1 cellular context compared by ENCODE assay signal in the genomic region with DNA sequence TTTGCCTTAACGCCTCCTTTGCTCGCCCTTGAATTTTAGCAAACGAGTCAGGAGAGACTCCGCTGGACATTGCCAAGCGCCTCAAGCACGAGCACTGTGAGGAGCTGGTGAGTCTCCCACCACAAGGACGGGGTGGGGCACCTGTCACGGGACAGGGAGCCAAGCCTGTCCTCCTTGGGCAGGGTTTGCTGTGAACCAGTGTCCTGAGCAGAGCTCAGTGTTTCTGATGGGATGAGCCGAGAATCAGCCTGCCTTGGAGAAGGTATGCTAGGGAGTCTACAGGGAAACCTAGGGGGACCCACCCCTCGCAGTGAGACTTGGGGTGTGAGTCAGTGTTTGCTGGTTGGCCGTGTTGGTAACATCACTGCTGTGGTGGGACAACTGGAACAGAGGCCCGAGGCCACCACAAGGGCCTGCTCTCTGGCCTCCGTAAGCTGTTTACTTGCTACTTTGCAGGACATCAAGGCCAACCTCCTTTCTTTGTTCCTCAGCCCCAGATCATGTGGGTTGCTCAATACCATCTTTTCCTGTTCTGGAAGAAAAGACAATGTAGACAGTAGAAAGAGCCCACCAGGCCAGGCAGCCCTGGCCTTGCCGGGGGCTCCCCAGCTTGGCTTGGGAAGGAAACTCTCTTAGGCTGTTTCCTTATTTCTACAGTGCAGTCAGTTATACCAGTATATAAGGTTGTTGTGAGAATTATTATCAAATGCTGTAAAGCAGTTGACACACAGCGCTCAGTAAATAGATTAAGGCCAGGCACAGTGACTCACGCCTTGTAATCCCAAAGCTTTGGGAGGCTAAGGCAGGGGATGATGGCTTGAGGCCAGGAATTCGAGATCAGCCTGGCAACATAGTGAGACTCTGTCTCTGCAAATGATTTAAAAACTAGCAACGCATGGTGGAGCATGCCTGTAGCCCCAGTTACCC.
TF ChIP-seq lines count a peak whose summit lies in the region.

No MANE protein-coding gene starts in this region.

TF ChIP-seq in HepG2, 621 proteins besides CTCF, POLR2A, EP300 and RAD21 (continued from another document and continues in another):
- TF ChIP-seq POLR2AphosphoS2 (IDR thresholded peaks at IDR 0.05; ENCODE audit: low read depth, low read length) (no peak), KDM5B (CRISPR knock-in tag; IDR thresholded peaks at IDR 0.05; ENCODE audit: borderline replicate concordance) (0 out of 2 replicates have a peak, but pooled peaks have one; percentile 28), ZSCAN20 (CRISPR knock-in tag; IDR thresholded peaks at IDR 0.05; ENCODE audit: borderline replicate concordance) (no peak), ZNF562 (CRISPR knock-in tag; IDR thresholded peaks at IDR 0.05; ENCODE audit: borderline replicate concordance) (no peak), KDM4B (CRISPR knock-in tag; IDR thresholded peaks at IDR 0.05) (no peak), HIVEP1 (CRISPR knock-in tag; IDR thresholded peaks at IDR 0.05) (no peak), KLF12 (CRISPR knock-in tag; IDR thresholded peaks at IDR 0.05; ENCODE audit: borderline replicate concordance) (no peak), ZNF564 (CRISPR knock-in tag; IDR thresholded peaks at IDR 0.05) (0 out of 2 replicates have a peak, but pooled peaks have one; percentile 27), MEIS2 (CRISPR knock-in tag; IDR thresholded peaks at IDR 0.05) (0 out of 2 replicates have a peak, but pooled peaks have one; percentile 51), GATAD2A (CRISPR knock-in tag; IDR thresholded peaks at IDR 0.05) (peak; percentile 96), NFIC (IDR thresholded peaks at IDR 0.05; ENCODE audit: low read length) (0 out of 2 replicates have a peak, but pooled peaks have one; percentile 61), ZSCAN22 (CRISPR knock-in tag; IDR thresholded peaks at IDR 0.05) (no peak), GATAD1 (CRISPR knock-in tag; IDR thresholded peaks at IDR 0.05) (peak; percentile 47; the same call in 1 of the 2 replicates), CC2D1A (CRISPR knock-in tag; IDR thresholded peaks at IDR 0.05) (no peak), MIER3 (CRISPR knock-in tag; IDR thresholded peaks at IDR 0.05; ENCODE audit: borderline replicate concordance) (peak; percentile 69; the same call in 1 of the 2 replicates), TARDBP (CRISPR knock-in tag; IDR thresholded peaks at IDR 0.05) (peak; percentile 20; the same call in 1 of the 2 replicates), FOXO1 (CRISPR knock-in tag; IDR thresholded peaks at IDR 0.05) (peak; percentile 91), MAFF (IDR thresholded peaks at IDR 0.05; ENCODE audit: low read depth, low read length) (no peak), ZNF12 (CRISPR knock-in tag; IDR thresholded peaks at IDR 0.05) (0 out of 2 replicates have a peak, but pooled peaks have one; percentile 68), ZNF205 (CRISPR knock-in tag; IDR thresholded peaks at IDR 0.05) (peak; percentile 96), RFXAP (CRISPR knock-in tag; IDR thresholded peaks at IDR 0.05; ENCODE audit: borderline replicate concordance) (peak; percentile 55; the same call in 1 of the 2 replicates), ZBTB7B (CRISPR knock-in tag; IDR thresholded peaks at IDR 0.05) (peak; percentile 90; the same call in 1 of the 2 replicates), ZMAT3 (CRISPR knock-in tag; conservative IDR thresholded peaks at IDR 0.05) (peak; percentile 80), ZNF282 (IDR thresholded peaks at IDR 0.05; ENCODE audit: partially characterized antibody) (no peak), ZNF724P (CRISPR knock-in tag; IDR thresholded peaks at IDR 0.05; ENCODE audit: borderline replicate concordance) (no peak; the same call in 1 of the 2 replicates), ZNF546 (CRISPR knock-in tag; conservative IDR thresholded peaks at IDR 0.05) (no peak), HNF4G (IDR thresholded peaks at IDR 0.05; ENCODE audit: borderline replicate concordance, low read depth, low read length) (no peak), HNF4G (CRISPR knock-in tag; IDR thresholded peaks at IDR 0.05; ENCODE audit: borderline replicate concordance, low read depth) (no peak), YEATS2 (CRISPR knock-in tag; IDR thresholded peaks at IDR 0.05; ENCODE audit: borderline replicate concordance) (peak; percentile 56; the same call in 1 of the 2 replicates), RXRB (CRISPR knock-in tag; IDR thresholded peaks at IDR 0.05; ENCODE audit: borderline replicate concordance) (peak; percentile 39; the same call in 1 of the 2 replicates)
- TF ChIP-seq, protein P1, sequence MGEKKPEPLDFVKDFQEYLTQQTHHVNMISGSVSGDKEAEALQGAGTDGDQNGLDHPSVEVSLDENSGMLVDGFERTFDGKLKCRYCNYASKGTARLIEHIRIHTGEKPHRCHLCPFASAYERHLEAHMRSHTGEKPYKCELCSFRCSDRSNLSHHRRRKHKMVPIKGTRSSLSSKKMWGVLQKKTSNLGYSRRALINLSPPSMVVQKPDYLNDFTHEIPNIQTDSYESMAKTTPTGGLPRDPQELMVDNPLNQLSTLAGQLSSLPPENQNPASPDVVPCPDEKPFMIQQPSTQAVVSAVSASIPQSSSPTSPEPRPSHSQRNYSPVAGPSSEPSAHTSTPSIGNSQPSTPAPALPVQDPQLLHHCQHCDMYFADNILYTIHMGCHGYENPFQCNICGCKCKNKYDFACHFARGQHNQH (CRISPR knock-in tag; IDR thresholded peaks at IDR 0.05) = peak; percentile 66; the same call in 1 of the 2 replicates
- TF ChIP-seq, protein P2, sequence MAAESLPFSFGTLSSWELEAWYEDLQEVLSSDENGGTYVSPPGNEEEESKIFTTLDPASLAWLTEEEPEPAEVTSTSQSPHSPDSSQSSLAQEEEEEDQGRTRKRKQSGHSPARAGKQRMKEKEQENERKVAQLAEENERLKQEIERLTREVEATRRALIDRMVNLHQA (CRISPR knock-in tag; IDR thresholded peaks at IDR 0.05) = no peak
- TF ChIP-seq, protein P3, sequence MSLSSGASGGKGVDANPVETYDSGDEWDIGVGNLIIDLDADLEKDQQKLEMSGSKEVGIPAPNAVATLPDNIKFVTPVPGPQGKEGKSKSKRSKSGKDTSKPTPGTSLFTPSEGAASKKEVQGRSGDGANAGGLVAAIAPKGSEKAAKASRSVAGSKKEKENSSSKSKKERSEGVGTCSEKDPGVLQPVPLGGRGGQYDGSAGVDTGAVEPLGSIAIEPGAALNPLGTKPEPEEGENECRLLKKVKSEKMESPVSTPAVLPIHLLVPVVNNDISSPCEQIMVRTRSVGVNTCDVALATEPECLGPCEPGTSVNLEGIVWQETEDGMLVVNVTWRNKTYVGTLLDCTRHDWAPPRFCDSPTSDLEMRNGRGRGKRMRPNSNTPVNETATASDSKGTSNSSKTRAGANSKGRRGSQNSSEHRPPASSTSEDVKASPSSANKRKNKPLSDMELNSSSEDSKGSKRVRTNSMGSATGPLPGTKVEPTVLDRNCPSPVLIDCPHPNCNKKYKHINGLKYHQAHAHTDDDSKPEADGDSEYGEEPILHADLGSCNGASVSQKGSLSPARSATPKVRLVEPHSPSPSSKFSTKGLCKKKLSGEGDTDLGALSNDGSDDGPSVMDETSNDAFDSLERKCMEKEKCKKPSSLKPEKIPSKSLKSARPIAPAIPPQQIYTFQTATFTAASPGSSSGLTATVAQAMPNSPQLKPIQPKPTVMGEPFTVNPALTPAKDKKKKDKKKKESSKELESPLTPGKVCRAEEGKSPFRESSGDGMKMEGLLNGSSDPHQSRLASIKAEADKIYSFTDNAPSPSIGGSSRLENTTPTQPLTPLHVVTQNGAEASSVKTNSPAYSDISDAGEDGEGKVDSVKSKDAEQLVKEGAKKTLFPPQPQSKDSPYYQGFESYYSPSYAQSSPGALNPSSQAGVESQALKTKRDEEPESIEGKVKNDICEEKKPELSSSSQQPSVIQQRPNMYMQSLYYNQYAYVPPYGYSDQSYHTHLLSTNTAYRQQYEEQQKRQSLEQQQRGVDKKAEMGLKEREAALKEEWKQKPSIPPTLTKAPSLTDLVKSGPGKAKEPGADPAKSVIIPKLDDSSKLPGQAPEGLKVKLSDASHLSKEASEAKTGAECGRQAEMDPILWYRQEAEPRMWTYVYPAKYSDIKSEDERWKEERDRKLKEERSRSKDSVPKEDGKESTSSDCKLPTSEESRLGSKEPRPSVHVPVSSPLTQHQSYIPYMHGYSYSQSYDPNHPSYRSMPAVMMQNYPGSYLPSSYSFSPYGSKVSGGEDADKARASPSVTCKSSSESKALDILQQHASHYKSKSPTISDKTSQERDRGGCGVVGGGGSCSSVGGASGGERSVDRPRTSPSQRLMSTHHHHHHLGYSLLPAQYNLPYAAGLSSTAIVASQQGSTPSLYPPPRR (CRISPR knock-in tag; IDR thresholded peaks at IDR 0.05; ENCODE audit: borderline replicate concordance) = 0 out of 2 replicates have a peak, but pooled peaks have one; percentile 27
- TF ChIP-seq, protein P4, sequence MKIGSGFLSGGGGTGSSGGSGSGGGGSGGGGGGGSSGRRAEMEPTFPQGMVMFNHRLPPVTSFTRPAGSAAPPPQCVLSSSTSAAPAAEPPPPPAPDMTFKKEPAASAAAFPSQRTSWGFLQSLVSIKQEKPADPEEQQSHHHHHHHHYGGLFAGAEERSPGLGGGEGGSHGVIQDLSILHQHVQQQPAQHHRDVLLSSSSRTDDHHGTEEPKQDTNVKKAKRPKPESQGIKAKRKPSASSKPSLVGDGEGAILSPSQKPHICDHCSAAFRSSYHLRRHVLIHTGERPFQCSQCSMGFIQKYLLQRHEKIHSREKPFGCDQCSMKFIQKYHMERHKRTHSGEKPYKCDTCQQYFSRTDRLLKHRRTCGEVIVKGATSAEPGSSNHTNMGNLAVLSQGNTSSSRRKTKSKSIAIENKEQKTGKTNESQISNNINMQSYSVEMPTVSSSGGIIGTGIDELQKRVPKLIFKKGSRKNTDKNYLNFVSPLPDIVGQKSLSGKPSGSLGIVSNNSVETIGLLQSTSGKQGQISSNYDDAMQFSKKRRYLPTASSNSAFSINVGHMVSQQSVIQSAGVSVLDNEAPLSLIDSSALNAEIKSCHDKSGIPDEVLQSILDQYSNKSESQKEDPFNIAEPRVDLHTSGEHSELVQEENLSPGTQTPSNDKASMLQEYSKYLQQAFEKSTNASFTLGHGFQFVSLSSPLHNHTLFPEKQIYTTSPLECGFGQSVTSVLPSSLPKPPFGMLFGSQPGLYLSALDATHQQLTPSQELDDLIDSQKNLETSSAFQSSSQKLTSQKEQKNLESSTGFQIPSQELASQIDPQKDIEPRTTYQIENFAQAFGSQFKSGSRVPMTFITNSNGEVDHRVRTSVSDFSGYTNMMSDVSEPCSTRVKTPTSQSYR (CRISPR knock-in tag; IDR thresholded peaks at IDR 0.05; ENCODE audit: borderline replicate concordance) = no peak
- TF ChIP-seq, protein P5, sequence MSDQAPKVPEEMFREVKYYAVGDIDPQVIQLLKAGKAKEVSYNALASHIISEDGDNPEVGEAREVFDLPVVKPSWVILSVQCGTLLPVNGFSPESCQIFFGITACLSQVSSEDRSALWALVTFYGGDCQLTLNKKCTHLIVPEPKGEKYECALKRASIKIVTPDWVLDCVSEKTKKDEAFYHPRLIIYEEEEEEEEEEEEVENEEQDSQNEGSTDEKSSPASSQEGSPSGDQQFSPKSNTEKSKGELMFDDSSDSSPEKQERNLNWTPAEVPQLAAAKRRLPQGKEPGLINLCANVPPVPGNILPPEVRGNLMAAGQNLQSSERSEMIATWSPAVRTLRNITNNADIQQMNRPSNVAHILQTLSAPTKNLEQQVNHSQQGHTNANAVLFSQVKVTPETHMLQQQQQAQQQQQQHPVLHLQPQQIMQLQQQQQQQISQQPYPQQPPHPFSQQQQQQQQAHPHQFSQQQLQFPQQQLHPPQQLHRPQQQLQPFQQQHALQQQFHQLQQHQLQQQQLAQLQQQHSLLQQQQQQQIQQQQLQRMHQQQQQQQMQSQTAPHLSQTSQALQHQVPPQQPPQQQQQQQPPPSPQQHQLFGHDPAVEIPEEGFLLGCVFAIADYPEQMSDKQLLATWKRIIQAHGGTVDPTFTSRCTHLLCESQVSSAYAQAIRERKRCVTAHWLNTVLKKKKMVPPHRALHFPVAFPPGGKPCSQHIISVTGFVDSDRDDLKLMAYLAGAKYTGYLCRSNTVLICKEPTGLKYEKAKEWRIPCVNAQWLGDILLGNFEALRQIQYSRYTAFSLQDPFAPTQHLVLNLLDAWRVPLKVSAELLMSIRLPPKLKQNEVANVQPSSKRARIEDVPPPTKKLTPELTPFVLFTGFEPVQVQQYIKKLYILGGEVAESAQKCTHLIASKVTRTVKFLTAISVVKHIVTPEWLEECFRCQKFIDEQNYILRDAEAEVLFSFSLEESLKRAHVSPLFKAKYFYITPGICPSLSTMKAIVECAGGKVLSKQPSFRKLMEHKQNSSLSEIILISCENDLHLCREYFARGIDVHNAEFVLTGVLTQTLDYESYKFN (CRISPR knock-in tag; conservative IDR thresholded peaks at IDR 0.05) = peak; percentile 83
- TF ChIP-seq, protein P6, sequence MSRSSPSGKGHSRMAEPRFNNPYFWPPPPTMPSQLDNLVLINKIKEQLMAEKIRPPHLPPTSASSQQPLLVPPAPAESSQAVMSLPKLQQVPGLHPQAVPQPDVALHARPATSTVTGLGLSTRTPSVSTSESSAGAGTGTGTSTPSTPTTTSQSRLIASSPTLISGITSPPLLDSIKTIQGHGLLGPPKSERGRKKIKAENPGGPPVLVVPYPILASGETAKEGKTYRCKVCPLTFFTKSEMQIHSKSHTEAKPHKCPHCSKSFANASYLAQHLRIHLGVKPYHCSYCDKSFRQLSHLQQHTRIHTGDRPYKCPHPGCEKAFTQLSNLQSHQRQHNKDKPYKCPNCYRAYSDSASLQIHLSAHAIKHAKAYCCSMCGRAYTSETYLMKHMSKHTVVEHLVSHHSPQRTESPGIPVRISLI (CRISPR knock-in tag; IDR thresholded peaks at IDR 0.05; ENCODE audit: borderline replicate concordance) = peak; percentile 30; the same call in 1 of the 2 replicates
- TF ChIP-seq, protein P7, sequence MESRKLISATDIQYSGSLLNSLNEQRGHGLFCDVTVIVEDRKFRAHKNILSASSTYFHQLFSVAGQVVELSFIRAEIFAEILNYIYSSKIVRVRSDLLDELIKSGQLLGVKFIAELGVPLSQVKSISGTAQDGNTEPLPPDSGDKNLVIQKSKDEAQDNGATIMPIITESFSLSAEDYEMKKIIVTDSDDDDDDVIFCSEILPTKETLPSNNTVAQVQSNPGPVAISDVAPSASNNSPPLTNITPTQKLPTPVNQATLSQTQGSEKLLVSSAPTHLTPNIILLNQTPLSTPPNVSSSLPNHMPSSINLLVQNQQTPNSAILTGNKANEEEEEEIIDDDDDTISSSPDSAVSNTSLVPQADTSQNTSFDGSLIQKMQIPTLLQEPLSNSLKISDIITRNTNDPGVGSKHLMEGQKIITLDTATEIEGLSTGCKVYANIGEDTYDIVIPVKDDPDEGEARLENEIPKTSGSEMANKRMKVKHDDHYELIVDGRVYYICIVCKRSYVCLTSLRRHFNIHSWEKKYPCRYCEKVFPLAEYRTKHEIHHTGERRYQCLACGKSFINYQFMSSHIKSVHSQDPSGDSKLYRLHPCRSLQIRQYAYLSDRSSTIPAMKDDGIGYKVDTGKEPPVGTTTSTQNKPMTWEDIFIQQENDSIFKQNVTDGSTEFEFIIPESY (CRISPR knock-in tag; IDR thresholded peaks at IDR 0.05) = peak; percentile 92
- TF ChIP-seq, protein P8, sequence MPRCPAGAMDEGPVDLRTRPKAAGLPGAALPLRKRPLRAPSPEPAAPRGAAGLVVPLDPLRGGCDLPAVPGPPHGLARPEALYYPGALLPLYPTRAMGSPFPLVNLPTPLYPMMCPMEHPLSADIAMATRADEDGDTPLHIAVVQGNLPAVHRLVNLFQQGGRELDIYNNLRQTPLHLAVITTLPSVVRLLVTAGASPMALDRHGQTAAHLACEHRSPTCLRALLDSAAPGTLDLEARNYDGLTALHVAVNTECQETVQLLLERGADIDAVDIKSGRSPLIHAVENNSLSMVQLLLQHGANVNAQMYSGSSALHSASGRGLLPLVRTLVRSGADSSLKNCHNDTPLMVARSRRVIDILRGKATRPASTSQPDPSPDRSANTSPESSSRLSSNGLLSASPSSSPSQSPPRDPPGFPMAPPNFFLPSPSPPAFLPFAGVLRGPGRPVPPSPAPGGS (CRISPR knock-in tag; IDR thresholded peaks at IDR 0.05) = peak; percentile 59
